ENCODE assay signal across 24 cellular contexts in the genomic region with DNA sequence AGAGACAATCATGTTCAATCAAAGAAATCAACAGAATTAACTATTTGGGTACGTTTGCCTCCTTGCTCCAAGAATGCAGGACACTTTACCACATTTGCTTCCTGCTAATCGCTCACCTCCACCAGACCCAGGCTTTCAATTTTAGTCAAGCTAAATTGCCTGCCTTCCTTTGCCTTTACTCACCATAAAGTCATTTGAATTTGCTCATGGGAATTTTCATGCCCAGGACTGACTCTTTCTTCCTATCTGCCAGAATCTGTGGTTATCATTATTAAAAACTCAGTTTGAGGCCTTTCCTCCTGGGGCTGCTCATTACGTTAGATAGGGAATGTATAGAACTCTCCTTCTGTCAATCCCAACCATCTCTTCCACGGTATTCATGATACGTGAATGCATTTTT.
"Had no signal": no experiment of that assay in that cellular context is flagged by ENCODE, and none has a peak within 500 bp of the region (broad histone marks: within the 10 kb centered on the region; RNA-seq: fewer than 3 reads in every experiment).

No MANE protein-coding gene starts in this region.

- H3K27ac ChIP-seq: adrenal gland, ascending aorta, brain microvascular endothelial cell, coronary artery, dorsolateral prefrontal cortex, heart left ventricle, VCaP had no signal

- H3K4me1 ChIP-seq: adrenal gland, ascending aorta, heart left ventricle had no signal

- DNase-seq: activated CD4-positive, alpha-beta T cell treated with anti-CD3 and anti-CD28 coated beads for 1 hour; activated CD4-positive, alpha-beta T cell treated with anti-CD3 and anti-CD28 coated beads for 4 hours; activated CD4-positive, alpha-beta T cell treated with anti-CD3 and anti-CD28 coated beads, Interleukin-2, amount 10 ng/mL, durations not matched to agents 7 days and 5 days; activated CD4-positive, alpha-beta T cell treated with anti-CD3 and anti-CD28 coated beads, Interleukin-2, amount 50 U/mL, for 4 hours; activated CD8-positive, alpha-beta memory T cell treated with anti-CD3 and anti-CD28 coated beads for 24 hours; activated CD8-positive, alpha-beta T cell treated with anti-CD3 and anti-CD28 coated beads for 36 hours; activated effector memory CD4-positive, alpha-beta T cell treated with anti-CD3 and anti-CD28 coated beads, Interleukin-2, amount 50 U/mL, for 16 hours; activated naive CD4-positive, alpha-beta T cell treated with anti-CD3 and anti-CD28 coated beads for 36 hours; activated naive CD8-positive, alpha-beta T cell treated with anti-CD3 and anti-CD28 coated beads for 36 hours; activated naive CD8-positive, alpha-beta T cell treated with anti-CD3 and anti-CD28 coated beads, Interleukin-2, amount 50 U/mL, for 24 hours; activated T-cell treated with anti-CD3 and anti-CD28 coated beads, Interleukin-2, amount 50 U/mL, for 4 hours; adrenal gland; brain microvascular endothelial cell; dorsolateral prefrontal cortex; effector memory CD4-positive, alpha-beta T cell; endodermal cell; foreskin fibroblast; heart left ventricle; T-helper 2 cell had no signal

- H3K36me3 ChIP-seq: adrenal gland, ascending aorta, brain microvascular endothelial cell, heart left ventricle had no signal

- H3K4me3 ChIP-seq: adrenal gland, ascending aorta, coronary artery, dorsolateral prefrontal cortex, heart left ventricle had no signal

- ATAC-seq: activated CD8-positive, alpha-beta T cell treated with anti-CD3 and anti-CD28 coated beads for 36 hours; activated naive CD8-positive, alpha-beta T cell treated with anti-CD3 and anti-CD28 coated beads, Interleukin-2, amount 50 U/mL, for 24 hours; activated T-cell treated with anti-CD3 and anti-CD28 coated beads, Interleukin-2, amount 50 U/mL, for 4 hours; esophagus mucosa; heart left ventricle; WTC11 had no signal

- H3K9me3 ChIP-seq: adrenal gland, ascending aorta had no signal

- H3K27me3 ChIP-seq: adrenal gland, ascending aorta, brain microvascular endothelial cell, dorsolateral prefrontal cortex, heart left ventricle had no signal
